ENCODE assay signal across 8 cellular contexts in the genomic region with DNA sequence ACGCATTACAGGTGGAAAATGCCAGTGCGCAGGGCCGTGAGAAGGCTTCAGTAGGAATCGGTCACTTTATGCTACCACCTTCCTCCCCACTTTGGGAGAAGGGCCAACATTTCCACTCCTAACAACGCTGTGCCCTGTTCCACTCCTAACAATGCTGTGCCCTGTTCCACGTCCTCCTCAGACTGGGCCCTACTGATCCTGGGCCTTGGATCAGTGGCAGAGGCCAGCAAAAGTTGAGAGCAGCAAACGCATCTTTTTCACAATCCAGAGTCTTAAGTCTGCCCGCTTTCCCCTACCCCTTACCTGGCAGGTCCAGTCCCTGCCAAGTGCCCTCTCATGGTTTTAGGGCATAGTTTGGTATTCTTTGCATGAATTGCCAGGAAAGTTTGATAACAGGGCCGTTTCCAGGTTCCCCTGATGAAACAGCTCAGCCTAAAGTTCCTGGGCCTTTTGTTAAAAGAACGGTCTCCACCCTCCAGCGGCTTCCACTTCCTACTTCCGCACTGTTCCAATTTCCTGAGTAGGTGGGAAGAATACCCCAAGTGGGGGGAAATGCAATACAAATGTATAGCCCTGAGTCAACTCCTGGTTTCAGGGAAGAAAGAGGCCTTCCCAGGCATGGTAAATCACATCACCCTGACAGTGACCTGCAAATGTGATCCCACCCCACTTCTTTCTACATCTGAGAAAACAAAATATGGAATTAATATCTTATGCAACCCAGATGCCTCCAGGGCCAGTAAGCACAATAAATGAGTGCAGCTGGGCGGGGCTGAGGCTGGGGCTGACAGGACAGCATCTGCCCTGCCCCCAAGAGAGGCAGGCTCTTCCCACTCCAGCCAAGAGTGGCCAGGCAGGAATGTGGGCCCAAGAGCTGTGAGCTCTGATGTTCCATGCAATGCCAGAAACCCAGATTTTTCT. TPM values are rescaled to one million over a fixed set of nuclear protein-coding genes. Genes with fewer than 3 reads are reported as not detected.
DNase-seq lines count a peak whose midpoint lies in the region; ATAC-seq, FAIRE-seq and TF ChIP-seq lines count a peak whose summit lies in the region.

No MANE protein-coding gene starts in this region.

- ATAC-seq in upper lobe of left lung (ENCODE audit: low FRiP score in 2 of 2) (peak; percentile 87 to 93), HG02840 (IDR thresholded peaks at IDR 0.05; ENCODE audit: low FRiP score, unreplicated experiment) (no peak)

- no peak overlapping the region for H3K4ac ChIP-seq in H1 (replicated peaks; ENCODE audit: insufficient read length, low read depth, low read length)
- H3K4ac ChIP-seq in mesenchymal stem cell (ENCODE audit: low read depth in 1 of 2, low read length in 2 of 2): peak overlapping the region; percentile 99

- no peaks in the 10 kb centered on the region for H3K27me3 ChIP-seq in H1 (replicated peaks in 1 of 4; ENCODE audit: control insufficient read depth in 3 of 4, extremely low read depth in 1 of 4, insufficient read depth in 3 of 4, low read length in 3 of 4)
- H3K27me3 ChIP-seq in mesenchymal stem cell (ENCODE audit: control insufficient read depth in 1 of 2, insufficient read depth in 1 of 2, low read length in 2 of 2): no peaks in the 10 kb centered on the region
- no peaks in the 10 kb centered on the region for H3K27me3 ChIP-seq in upper lobe of left lung

- no peak overlapping the region for H3K4me3 ChIP-seq in LNCaP clone FGC (ENCODE audit: low read depth, low read length)
- peak overlapping the region in 1 of 4 experiments; percentile 10; a peak in 1 of 8 replicates for H3K4me3 ChIP-seq in H1 (ENCODE audit: extremely low read depth in 1 of 4, insufficient read depth in 2 of 4, low read depth in 3 of 4, low read length in 4 of 4)
- peak overlapping the region in 1 of 2 experiments; percentile 57 for H3K4me3 ChIP-seq in mesenchymal stem cell (ENCODE audit: insufficient read depth in 1 of 2, low read depth in 1 of 2, low read length in 2 of 2)
- no peak overlapping the region for H3K4me3 ChIP-seq in upper lobe of left lung

- peaks cover 2% of the 10 kb centered on the region; the same call in 1 of the 2 replicates for H3K23me2 ChIP-seq in H1 (ENCODE audit: low read depth, low read length)

- H3K4me2 ChIP-seq in H1 (ENCODE audit: insufficient read depth in 1 of 2, low read depth in 2 of 2, low read length in 2 of 2) (peak overlapping the region; percentile 12 to 58; a peak in 2 of 4 replicates), mesenchymal stem cell (ENCODE audit: low read length, poor library complexity, severe bottlenecking) (peak overlapping the region; percentile 57)

- H3K23ac ChIP-seq in H1 (ENCODE audit: insufficient read length) (no peak overlapping the region), mesenchymal stem cell (ENCODE audit: low read length in 2 of 2) (peak overlapping the region in 1 of 2 experiments; percentile 2)

- H2BK20ac ChIP-seq in H1 (ENCODE audit: low read length): peak overlapping the region; percentile 72; the same call in 1 of the 2 replicates

- DNase-seq in AG08396 (ENCODE audit: low spot score): peak; percentile 87
- peak; percentile 42 for DNase-seq in LNCaP clone FGC (ENCODE audit: low read depth)
- no peak for DNase-seq in H1 (ENCODE audit: low read depth in 1 of 2, low spot score in 2 of 2)
- DNase-seq in mesenchymal stem cell: peak; percentile 86
- peak in 1 of 2 donors; percentile 78 for DNase-seq in upper lobe of left lung
- DNase-seq in retina: no peak
- no peak for DNase-seq in NCI-H1930 (lab: John Stamatoyannopoulos, UW)

- peak overlapping the region; percentile 4 for H2BK120ac ChIP-seq in H1 (replicated peaks; ENCODE audit: low read depth, low read length)
- H2BK120ac ChIP-seq in mesenchymal stem cell (ENCODE audit: low read depth, low read length): peak overlapping the region; percentile 97

- H2AK5ac ChIP-seq in H1 (ENCODE audit: low read depth, low read length) (peak overlapping the region; percentile 75), mesenchymal stem cell (ENCODE audit: low read length, severe bottlenecking) (peak overlapping the region; percentile 77)

- no peak for FAIRE-seq in H1 (lab: Jason Lieb, UNC)

- POLR2A ChIA-PET in H1 (lab: Charles Lee; ENCODE audit: partially characterized antibody): interaction anchor here (0.9 to 4.6 kb wide), 6 partner anchors 8 to 112 kb away, joined by 3 to 25 read pairs (median 6); a partner anchor contains a TSS

- H4K20me1 ChIP-seq in H1 (replicated peaks in 1 of 2; ENCODE audit: control insufficient read depth in 1 of 2, insufficient read depth in 2 of 2, low read length in 2 of 2): peaks cover 1 to 5% of the 10 kb centered on the region in 2 experiments

- peaks cover 13 to 82% of the 10 kb centered on the region in 2 experiments for H3K79me2 ChIP-seq in H1 (ENCODE audit: control insufficient read depth in 1 of 2, insufficient read depth in 2 of 2, low read length in 2 of 2)

- H4K8ac ChIP-seq in H1 (ENCODE audit: extremely low read depth, insufficient read depth, low read length) (0 out of 2 replicates have a peak overlapping the region, but pooled peaks have one; percentile 35), mesenchymal stem cell (ENCODE audit: low read length) (peak overlapping the region; percentile 99)

- H3K14ac ChIP-seq in H1 (ENCODE audit: insufficient read length) (no peak overlapping the region), mesenchymal stem cell (ENCODE audit: low read length in 2 of 2) (peak overlapping the region in 1 of 2 experiments; percentile 82)

- peak overlapping the region; percentile 20; the same call in 1 of the 2 replicates for H3K18ac ChIP-seq in H1 (ENCODE audit: extremely low read depth, low read length)
- peak overlapping the region; percentile 64 to 99 for H3K18ac ChIP-seq in mesenchymal stem cell (ENCODE audit: low read depth in 1 of 2, low read length in 2 of 2)

- H3K9ac ChIP-seq in H1 (replicated peaks in 1 of 4; ENCODE audit: extremely low read depth in 1 of 4, low read depth in 3 of 4, low read length in 3 of 4) (peak overlapping the region in 1 of 4 experiments; percentile 12; a peak in 2 of 7 replicates), mesenchymal stem cell (ENCODE audit: low read length) (peak overlapping the region; percentile 95)

- H4K91ac ChIP-seq in H1 (replicated peaks; ENCODE audit: insufficient read length, low read length) (peak overlapping the region; percentile 82), mesenchymal stem cell (ENCODE audit: low read length) (peak overlapping the region; percentile 100)

- H3K79me1 ChIP-seq in H1 (ENCODE audit: low read depth, low read length): peaks cover 17% of the 10 kb centered on the region
- H3K79me1 ChIP-seq in mesenchymal stem cell (replicated peaks; ENCODE audit: low read length, poor library complexity, severe bottlenecking): peaks cover 1% of the 10 kb centered on the region

- CTCF ChIA-PET in H1 (lab: Charles Lee; ENCODE audit: partially characterized antibody): interaction anchor here (0.6 to 19.5 kb wide), 7 partner anchors 9 to 1852 kb away, joined by 3 to 245 read pairs (median 4); no protein-coding TSS in a partner anchor

- H3K4me1 ChIP-seq in H1 (replicated peaks in 1 of 4; ENCODE audit: control insufficient read depth in 3 of 4, insufficient read depth in 4 of 4, low read length in 3 of 4) (peaks cover 43 to 71% (median 53%) of the 10 kb centered on the region in 4 experiments), mesenchymal stem cell (ENCODE audit: control insufficient read depth, insufficient read depth, low read depth, low read length) (peaks cover 52% of the 10 kb centered on the region), upper lobe of left lung (peaks cover 69 to 94% (median 81%) of the 10 kb centered on the region in 4 donors)

- H4K5ac ChIP-seq in H1 (ENCODE audit: insufficient read length, low read depth, low read length): no peak overlapping the region

- TF ChIP-seq POLR2A in H1 (IDR thresholded peaks at IDR 0.05; ENCODE audit: control extremely low read depth in 1 of 2, low read depth in 2 of 2, low read length in 2 of 2) (no peak), upper lobe of left lung (IDR thresholded peaks at IDR 0.05) (no peak)

- no peaks in the 10 kb centered on the region for H3K9me3 ChIP-seq in H1 (ENCODE audit: insufficient read depth in 2 of 2, low read depth in 1 of 2, low read length in 1 of 2)
- no peaks in the 10 kb centered on the region for H3K9me3 ChIP-seq in mesenchymal stem cell (ENCODE audit: control insufficient read depth, low read length)
- no peaks in the 10 kb centered on the region for H3K9me3 ChIP-seq in upper lobe of left lung

- H3K36me3 ChIP-seq in H1 (ENCODE audit: control insufficient read depth in 2 of 4, insufficient read depth in 4 of 4, low read length in 3 of 4) (peaks cover 0 to 21% (median 4%) of the 10 kb centered on the region in 4 experiments; a peak in 5 of 8 replicates), mesenchymal stem cell (ENCODE audit: control insufficient read depth in 1 of 2, insufficient read depth in 2 of 2, low read depth in 1 of 2, low read length in 2 of 2) (peaks cover 39 to 41% of the 10 kb centered on the region in 2 experiments), upper lobe of left lung (peaks cover 0 to 46% (median 7%) of the 10 kb centered on the region in 4 donors)

- H2BK5ac ChIP-seq in H1 (ENCODE audit: low read depth, low read length): peak overlapping the region; percentile 99
- H2BK5ac ChIP-seq in mesenchymal stem cell (ENCODE audit: low read depth, low read length, poor library complexity, severe bottlenecking): peak overlapping the region; percentile 99

- TF ChIP-seq EP300 in H1 (IDR thresholded peaks at IDR 0.05; ENCODE audit: borderline replicate concordance in 1 of 2, low read depth in 2 of 2, low read length in 2 of 2) (no peak), upper lobe of left lung (IDR thresholded peaks at IDR 0.05) (peak in 1 of 4 donors; percentile 43)

- peak overlapping the region; percentile 98 for H2BK12ac ChIP-seq in H1 (ENCODE audit: low read depth, low read length)
- peak overlapping the region; percentile 47 to 100 for H2BK12ac ChIP-seq in mesenchymal stem cell (ENCODE audit: low read length in 2 of 2)

- H3K27ac ChIP-seq in H1 (ENCODE audit: low read depth, low read length) (peak overlapping the region; percentile 62; the same call in 1 of the 2 replicates), mesenchymal stem cell (ENCODE audit: low read length, poor library complexity, severe bottlenecking) (peak overlapping the region; percentile 100), upper lobe of left lung (peak overlapping the region; percentile 87 to 98 (median 92))

- H3K56ac ChIP-seq in H1 (replicated peaks; ENCODE audit: insufficient read length, low read depth, low read length): no peak overlapping the region

- TF ChIP-seq CTCF in LNCaP clone FGC (IDR thresholded peaks at IDR 0.05; ENCODE audit: control insufficient read depth, extremely low read depth, insufficient read depth) (no peak), H1 (IDR thresholded peaks at IDR 0.05; ENCODE audit: control extremely low read depth in 1 of 3, insufficient read depth in 1 of 3, low read depth in 1 of 3, low read length in 3 of 3) (no peak), upper lobe of left lung (IDR thresholded peaks at IDR 0.05) (no peak)

- TF ChIP-seq RAD21 in H1 (IDR thresholded peaks at IDR 0.05 in 1 of 2, conservative IDR thresholded peaks at IDR 0.05 in 1 of 2; ENCODE audit: low read depth in 2 of 2, low read length in 2 of 2): no peak

- H2BK15ac ChIP-seq in H1 (ENCODE audit: low read length) (peak overlapping the region; percentile 97), mesenchymal stem cell (ENCODE audit: low read depth, poor library complexity, severe bottlenecking) (peak overlapping the region; percentile 82)

- 82% methylated on average over 13 of the region's 13 CpGs; no CpG with 5 or more reads in 1 of the 2 experiments for WGBS in H1 (ENCODE audit: extremely low coverage in 1 of 2, insufficient coverage in 1 of 2, insufficient read length in 1 of 2, insufficient replicate concordance in 2 of 2, low coverage in 1 of 2, low lambda C conversion rate in 2 of 2, missing lambda C conversion rate in 1 of 2), 2 experiments
- 61% methylated on average over 9 of the region's 13 CpGs for WGBS in mesenchymal stem cell
- WGBS in upper lobe of left lung, 2 donors: 50 to 52% methylated on average over 13 of the region's 13 CpGs

- H2AFZ ChIP-seq in H1 (ENCODE audit: low read length) (no peak overlapping the region), mesenchymal stem cell (ENCODE audit: low read depth, low read length) (no peak overlapping the region)

RNA-seq across cellular contexts. Expression of a gene that starts 15.0 kb away (rescaled TPM):
- 52.4 and 54.3 TPM in 2 replicates for total RNA-seq in H1 (2021; fragmentation: NEBNext Ultra II Directional; extraction: Animal tissue kit (Norgen Biotek cat#: 25700))
- polyA plus RNA-seq in H1 (2011; rRNA removed): 45.3 and 59.6 TPM in 2 replicates
- 47.2 TPM for polyA plus RNA-seq in H1 (2011; cell fraction: cytosol; rRNA removed)
- 64.7 TPM for polyA plus RNA-seq in H1 (2011; cell fraction: nucleus; rRNA removed)
- 35.2 to 45.9 TPM (median 38.3 TPM) in 4 replicates for polyA plus RNA-seq in H1 (2012, experiment 1 of 2)
- polyA plus RNA-seq in H1 (2012, experiment 2 of 2): 22.6 TPM
- 30.1 TPM for polyA plus RNA-seq in H1 (2013, experiment 1 of 2)
- polyA plus RNA-seq in H1 (2013, experiment 2 of 2): 33.7 TPM
- 113 and 125 TPM in 2 replicates for polyA minus RNA-seq in H1 (2011; rRNA and poly(A)+ RNA removed)
- 49.3 TPM for polyA minus RNA-seq in H1 (2011; cell fraction: cytosol; rRNA and poly(A)+ RNA removed)
- polyA minus RNA-seq in H1 (2011; cell fraction: nucleus; rRNA and poly(A)+ RNA removed): 86.0 TPM
- 139 TPM for polyA plus RNA-seq in mesenchymal stem cell (2013, experiment 1 of 2)
- 132 TPM for polyA plus RNA-seq in mesenchymal stem cell (2013, experiment 2 of 2)
- total RNA-seq in upper lobe of left lung: 10 to 100 TPM; 50.6 to 70.2 (median 63.0) TPM

RNA-seq across cellular contexts. Expression of a gene that starts 15.3 kb away (rescaled TPM):
- total RNA-seq in H1 (2021; fragmentation: NEBNext Ultra II Directional; extraction: Animal tissue kit (Norgen Biotek cat#: 25700)): 21.1 and 21.8 TPM in 2 replicates
- 14.0 and 17.1 TPM in 2 replicates for polyA plus RNA-seq in H1 (2011; rRNA removed)
- polyA plus RNA-seq in H1 (2011; cell fraction: cytosol; rRNA removed): 15.4 TPM
- polyA plus RNA-seq in H1 (2011; cell fraction: nucleus; rRNA removed): 42.4 TPM
- polyA plus RNA-seq in H1 (2012, experiment 1 of 2): 13.8 to 15.2 TPM (median 14.2 TPM) in 4 replicates
- 6.5 TPM for polyA plus RNA-seq in H1 (2012, experiment 2 of 2)
- polyA plus RNA-seq in H1 (2013, experiment 1 of 2): 14.9 TPM
- 15.1 TPM for polyA plus RNA-seq in H1 (2013, experiment 2 of 2)
- 29.4 and 36.8 TPM in 2 replicates for polyA minus RNA-seq in H1 (2011; rRNA and poly(A)+ RNA removed)
- 13.9 TPM for polyA minus RNA-seq in H1 (2011; cell fraction: cytosol; rRNA and poly(A)+ RNA removed)
- polyA minus RNA-seq in H1 (2011; cell fraction: nucleus; rRNA and poly(A)+ RNA removed): 40.1 TPM
- polyA plus RNA-seq in mesenchymal stem cell (2013, experiment 1 of 2): 19.1 TPM
- polyA plus RNA-seq in mesenchymal stem cell (2013, experiment 2 of 2): 19.2 TPM
- 10 to 100 TPM; 27.0 to 69.1 (median 44.7) TPM for total RNA-seq in upper lobe of left lung

Comparison
In these comparisons a context has a peak if more than half of its experiments do, and no peak if none do; other contexts are left out.
1. DNase-seq: peak in AG08396 (single experiment), LNCaP clone FGC (single experiment) and mesenchymal stem cell (single experiment); none in H1 (0 of 2), retina (single experiment) and NCI-H1930 (0 of 2).
2. Peak in every context shown above with its lines, with median percentiles within 50 percentile points of each other: H3K27ac ChIP-seq.